ENCODE assay signal across 11 cellular contexts in the genomic region with DNA sequence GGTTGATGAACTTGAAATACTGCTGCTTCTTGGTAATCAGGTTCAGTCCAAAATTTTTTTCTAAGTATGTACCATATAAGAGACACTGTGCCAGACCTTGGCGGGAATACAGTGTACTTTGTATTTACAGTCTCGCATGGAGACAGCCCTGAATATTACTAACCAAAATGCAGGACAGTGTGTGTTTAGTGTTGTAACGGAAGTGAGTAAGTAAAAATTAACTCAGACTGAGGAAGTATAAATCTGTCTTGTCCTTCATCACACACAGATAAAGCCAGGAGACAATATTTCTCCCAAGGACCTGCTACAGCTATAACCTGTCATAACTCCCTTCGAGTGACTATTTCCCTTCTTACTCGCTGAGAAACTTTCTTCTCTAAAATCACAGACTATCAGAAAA.
DNase-seq lines count a peak whose midpoint lies in the region; ATAC-seq, FAIRE-seq and TF ChIP-seq lines count a peak whose summit lies in the region.
"Had no signal": no experiment of that assay in that cellular context is flagged by ENCODE, and none has a peak within 500 bp of the region (broad histone marks: within the 10 kb centered on the region; RNA-seq: fewer than 3 reads in every experiment).

No MANE protein-coding gene starts in this region.

- H3K36me3 ChIP-seq in pancreas: no peaks in the 10 kb centered on the region

- peaks cover 18% of the 10 kb centered on the region for H3K36me3 Mint-ChIP-seq in activated CD4-positive, alpha-beta T cell treated with anti-CD3 and anti-CD28 coated beads, Interleukin-2, amount 10 ng/mL, durations not matched to agents 24 days and 14 days (ENCODE audit: low read depth)

- no peaks in the 10 kb centered on the region for H3K9me3 Mint-ChIP-seq in activated CD4-positive, alpha-beta T cell treated with anti-CD3 and anti-CD28 coated beads, Interleukin-2, amount 10 ng/mL, durations not matched to agents 24 days and 14 days
- H3K9me3 Mint-ChIP-seq: central memory CD8-positive, alpha-beta T cell had no signal

- peaks cover 10% of the 10 kb centered on the region for H3K4me1 Mint-ChIP-seq in activated CD4-positive, alpha-beta T cell treated with anti-CD3 and anti-CD28 coated beads, Interleukin-2, amount 10 ng/mL, durations not matched to agents 24 days and 14 days

- H3K9me3 ChIP-seq in pancreas: no peaks in the 10 kb centered on the region

- ATAC-seq in HG03432 (IDR thresholded peaks at IDR 0.05; ENCODE audit: unreplicated experiment) (peak; percentile 48), pancreas (peak in 3 of 4 donors; percentile 76 to 88 (median 80)), HG03442 (IDR thresholded peaks at IDR 0.05; ENCODE audit: unreplicated experiment) (no peak)

- peak overlapping the region in 2 of 4 donors; percentile 48 to 51 for H3K27ac ChIP-seq in pancreas

- WGBS in pancreas, 2 donors: 28 to 30% methylated on average over 5 of the region's 5 CpGs

- DNase-seq in activated CD4-positive, alpha-beta T cell treated with anti-CD3 and anti-CD28 coated beads, Interleukin-2, amount 10 ng/mL, durations not matched to agents 24 days and 14 days: no peak
- DNase-seq in activated CD4-positive, alpha-beta T cell treated with anti-CD3 and anti-CD28 coated beads, Interleukin-2, amount 50 U/mL, for 4 hours: no peak
- DNase-seq in fibroblast of mammary gland (ENCODE audit: low read depth) (peak; percentile 32), pancreas (no peak), globus pallidus (ENCODE audit: low spot score) (no peak), SKM-1 treated with dmso at 0.1 percent for 144 hours (lab: John Stamatoyannopoulos, UW; ENCODE audit: unreplicated experiment) (no peak)
- DNase-seq: kidney; stimulated activated CD4-positive, alpha-beta T cell treated with anti-CD3 and anti-CD28 coated beads, Interleukin-4, amount 100 ng/mL, for 4 hours had no signal

- peaks cover 0 to 7% (median 0%) of the 10 kb centered on the region in 3 donors for H3K4me1 ChIP-seq in pancreas

- H3K27me3 ChIP-seq in pancreas: no peaks in the 10 kb centered on the region

- no peak overlapping the region for H3K4me3 Mint-ChIP-seq in activated CD4-positive, alpha-beta T cell treated with anti-CD3 and anti-CD28 coated beads, Interleukin-2, amount 10 ng/mL, durations not matched to agents 24 days and 14 days
- H3K4me3 Mint-ChIP-seq: central memory CD8-positive, alpha-beta T cell had no signal

- no peaks in the 10 kb centered on the region for H3K27me3 Mint-ChIP-seq in activated CD4-positive, alpha-beta T cell treated with anti-CD3 and anti-CD28 coated beads, Interleukin-2, amount 10 ng/mL, durations not matched to agents 24 days and 14 days
- H3K27me3 Mint-ChIP-seq: central memory CD8-positive, alpha-beta T cell had no signal

- intact Hi-C loops in activated CD4-positive, alpha-beta T cell treated with anti-CD3 and anti-CD28 coated beads, Interleukin-2, amount 10 ng/mL, durations not matched to agents 24 days and 14 days (cut with micrococcal nuclease): no loop called here
- intact Hi-C loops in pancreas (cut with DNase I): no loop called here

- no peak for FAIRE-seq in pancreas (lab: Jason Lieb, UNC)
- FAIRE-seq: kidney had no signal

- no peak for TF ChIP-seq CTCF in fibroblast of mammary gland (conservative IDR thresholded peaks at IDR 0.05; ENCODE audit: control insufficient read depth, insufficient read depth, low read depth, low read length)
- no peak for TF ChIP-seq CTCF in pancreas (IDR thresholded peaks at IDR 0.05)

- H3K4me3 ChIP-seq in fibroblast of mammary gland (ENCODE audit: control insufficient read depth, low read depth, low read length) (no peak overlapping the region), pancreas (no peak overlapping the region)

- H3K27ac Mint-ChIP-seq in activated CD4-positive, alpha-beta T cell treated with anti-CD3 and anti-CD28 coated beads, Interleukin-2, amount 10 ng/mL, durations not matched to agents 24 days and 14 days: peak overlapping the region; percentile 10
